9 cellular contexts compared by ENCODE assay signal in the genomic region with DNA sequence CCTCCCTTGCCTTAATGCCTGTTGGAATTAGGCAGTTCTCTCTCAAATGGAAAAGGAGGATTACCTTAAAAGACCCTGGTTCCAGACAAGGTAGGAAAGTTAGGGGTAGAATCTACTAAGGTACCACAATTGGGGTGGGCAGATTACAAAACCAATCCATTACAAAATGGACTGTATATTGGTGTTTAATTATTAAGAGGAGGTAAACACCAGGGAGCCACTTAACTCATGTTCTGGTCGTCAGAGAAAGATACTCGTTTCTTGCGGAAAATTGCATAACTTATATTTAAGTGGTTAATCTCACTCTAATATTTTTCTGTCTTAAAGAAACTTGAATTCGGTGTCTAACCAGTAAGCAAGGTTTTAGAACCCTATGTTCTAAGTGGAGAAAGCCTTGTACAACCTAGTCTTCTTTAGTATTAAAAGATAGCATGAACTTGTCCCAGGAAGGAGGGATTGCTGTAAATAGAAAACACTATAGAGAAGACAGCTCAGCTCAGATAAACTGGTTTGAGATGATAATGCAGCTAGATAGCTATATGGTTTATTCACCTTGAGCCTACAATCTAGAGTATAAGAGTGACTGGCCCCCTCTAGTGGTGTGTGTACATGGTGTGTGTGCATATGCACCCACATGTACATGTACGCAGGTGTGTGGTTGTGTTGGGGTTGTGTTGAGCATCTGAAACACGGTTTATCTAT. TPM values are rescaled to one million over a fixed set of nuclear protein-coding genes. Genes with fewer than 3 reads are reported as not detected.
DNase-seq lines count a peak whose midpoint lies in the region; ATAC-seq, FAIRE-seq and TF ChIP-seq lines count a peak whose summit lies in the region.
"Had no signal": no experiment of that assay in that cellular context is flagged by ENCODE, and none has a peak within 500 bp of the region (broad histone marks: within the 10 kb centered on the region; RNA-seq: fewer than 3 reads in every experiment).

No MANE protein-coding gene starts in this region.

- H3K27ac ChIP-seq in ascending aorta, result no peak overlapping the region
- H3K27ac ChIP-seq: thoracic aorta had no signal

- DNase-seq in GM10248 (ENCODE audit: extremely low spot score) (peak; percentile 45), HTR-8/SVneo (ENCODE audit: insufficient read length, low spot score) (peak; percentile 26), SHP77 (lab: John Stamatoyannopoulos, UW) (peak; percentile 12 to 40), ascending aorta (ENCODE audit: low spot score in 2 of 2) (no peak), left colon (peak; percentile 67 to 81)
- DNase-seq in stimulated activated CD8-positive, alpha-beta memory T cell treated with anti-CD3 and anti-CD28 coated beads, Interleukin-15, amount 100 ng/mL, for 48 hours (ENCODE audit: low read depth in 2 of 2), result peak; percentile 10 to 23

- ATAC-seq in left colon (peak; percentile 95), HG02973 (IDR thresholded peaks at IDR 0.05; ENCODE audit: unreplicated experiment) (no peak), GM21423 (IDR thresholded peaks at IDR 0.05; ENCODE audit: unreplicated experiment) (no peak)

- peak; percentile 83 for TF ChIP-seq CTCF in GM10248 (IDR thresholded peaks at IDR 0.05; ENCODE audit: control extremely low read depth, extremely low read depth, low read depth, missing control alignments)
- peak in 2 of 3 experiments; percentile 30 to 41 for TF ChIP-seq CTCF in ascending aorta (IDR thresholded peaks at IDR 0.05)

- CTCF ChIA-PET in GM10248 (lab: Yijun Ruan, JAX), result interaction anchor here (0.5 to 9.7 kb wide), 37 partner anchors 9 to 635 kb away, joined by 3 to 255 read pairs (median 4); partner anchors contain the start of gene STRIP2

- intact Hi-C loops in ascending aorta (cut with DNase I), result no loop called here
- intact Hi-C loops in left colon (cut with DNase I, micrococcal nuclease), result no loop called here

- FAIRE-seq in HTR-8/SVneo (lab: Jason Lieb, UNC), result no peak

- POLR2A ChIA-PET in GM10248 (lab: Yijun Ruan, JAX), result interaction anchor here (0.6 kb wide), 1 partner anchor 608 kb away, joined by 7 read pairs; no protein-coding TSS in a partner anchor

- no peaks in the 10 kb centered on the region for H3K4me1 ChIP-seq in ascending aorta

- H3K4me3 ChIP-seq in ascending aorta, result no peak overlapping the region
- H3K4me3 ChIP-seq: thoracic aorta had no signal

- peaks cover 0 to 4% of the 10 kb centered on the region in 2 donors for H3K36me3 ChIP-seq in ascending aorta

- H3K27me3 ChIP-seq in ascending aorta, result no peaks in the 10 kb centered on the region

- no peaks in the 10 kb centered on the region for H3K9me3 ChIP-seq in ascending aorta
- H3K9me3 ChIP-seq: thoracic aorta had no signal

RNA-seq across cellular contexts. Expression of gene STRIP2, which starts 58.0 kb away (rescaled TPM):
- total RNA-seq in ascending aorta, result 2.3 TPM
- 1 to 10 TPM in 1 of 2 donors, under 1 TPM in 1; 0.28 to 2.4 TPM for total RNA-seq in left colon

Comparison
In these comparisons a context has a peak if more than half of its experiments do, and no peak if none do; other contexts are left out.
1. DNase-seq: peak in GM10248 (single experiment), HTR-8/SVneo (single experiment), SHP77 (2 of 2), left colon (2 of 2) and stimulated activated CD8-positive, alpha-beta memory T cell treated with anti-CD3 and anti-CD28 coated beads, Interleukin-15, amount 100 ng/mL, for 48 hours (2 of 2); none in ascending aorta (0 of 2).